13 cellular contexts compared by ENCODE assay signal in the genomic region with DNA sequence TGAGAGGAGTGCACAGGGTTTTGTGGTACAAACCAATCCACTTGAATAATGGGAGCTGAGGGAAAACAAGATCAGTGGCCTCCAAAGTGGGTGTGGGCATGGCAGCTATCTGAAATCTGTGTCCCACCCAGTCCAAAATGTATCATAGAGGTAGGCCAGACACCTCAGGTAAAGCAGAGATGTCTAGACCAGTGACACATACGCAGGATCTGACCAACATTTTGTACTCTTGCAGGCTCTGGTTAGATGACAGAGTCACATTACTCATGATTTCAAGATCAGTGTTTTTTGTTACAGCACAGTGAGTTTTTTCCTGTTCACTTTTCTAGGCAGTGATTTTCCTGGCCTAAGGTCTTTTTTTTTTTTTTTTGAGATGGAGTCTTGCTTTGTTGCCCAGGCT.
DNase-seq lines count a peak whose midpoint lies in the region; ATAC-seq, FAIRE-seq and TF ChIP-seq lines count a peak whose summit lies in the region.
"Had no signal": no experiment of that assay in that cellular context is flagged by ENCODE, and none has a peak within 500 bp of the region (broad histone marks: within the 10 kb centered on the region; RNA-seq: fewer than 3 reads in every experiment).

No MANE protein-coding gene starts in this region.

- no peak overlapping the region for H2AFZ ChIP-seq in OCI-LY3 (ENCODE audit: low read depth, low read length)

- no peak for FAIRE-seq in pancreas (lab: Jason Lieb, UNC)
- FAIRE-seq: A204.1 had no signal

- no peaks in the 10 kb centered on the region for H3K79me2 ChIP-seq in OCI-LY3 (ENCODE audit: low read length)

- H3K9ac ChIP-seq in OCI-LY3 (ENCODE audit: low read length) (peak overlapping the region; percentile 59; the same call in 1 of the 2 replicates), colonic mucosa (ENCODE audit: low read depth in 2 of 2, low read length in 2 of 2) (no peak overlapping the region)
- H3K9ac ChIP-seq: KMS-11 had no signal

- TF ChIP-seq CTCF in OCI-LY3 (IDR thresholded peaks at IDR 0.05; ENCODE audit: low read depth, low read length) (no peak), colonic mucosa (IDR thresholded peaks at IDR 0.05) (no peak), pancreas (IDR thresholded peaks at IDR 0.05) (no peak)

- H3K4me1 ChIP-seq in OCI-LY3 (ENCODE audit: low read length) (peaks cover 60% of the 10 kb centered on the region), colonic mucosa (peaks cover 5% of the 10 kb centered on the region), pancreas (peaks cover 0 to 17% (median 7%) of the 10 kb centered on the region in 3 donors), HAP-1 (peaks cover 7% of the 10 kb centered on the region)
- H3K4me1 ChIP-seq: vagina had no signal

- peak overlapping the region; percentile 90; the same call in 1 of the 2 replicates for H3K4me2 ChIP-seq in OCI-LY3 (ENCODE audit: low read length)
- H3K4me2 ChIP-seq: KMS-11 had no signal

- peaks cover 7% of the 10 kb centered on the region for H3K36me3 ChIP-seq in OCI-LY3 (replicated peaks; ENCODE audit: low read depth, low read length)
- H3K36me3 ChIP-seq in colonic mucosa, result no peaks in the 10 kb centered on the region
- no peaks in the 10 kb centered on the region for H3K36me3 ChIP-seq in pancreas
- H3K36me3 ChIP-seq in HAP-1 (replicated peaks), result 0 out of 2 replicates have a peak, but pooled peaks cover 3% of the 10 kb centered on the region
- H3K36me3 ChIP-seq: vagina had no signal

- no peak for DNase-seq in activated CD4-positive, CD25-positive, alpha-beta regulatory T cell treated with anti-CD3 and anti-CD28 coated beads, Interleukin-2, amount 50 U/mL, for 72 hours
- DNase-seq in colonic mucosa (no peak), pancreas (no peak), HAP-1 (ENCODE audit: low spot score in 2 of 2) (no peak), DMS53 treated with DMSO at 0.1 percent for 48 hours (lab: John Stamatoyannopoulos, UW; ENCODE audit: unreplicated experiment) (no peak), NCI-H187 treated with DMSO at 0.1 percent for 48 hours (lab: John Stamatoyannopoulos, UW) (no peak)
- DNase-seq: posterior cingulate gyrus, SHP77 treated with DMSO at 0.1 percent for 48 hours had no signal

- ATAC-seq in activated CD4-positive, CD25-positive, alpha-beta regulatory T cell treated with anti-CD3 and anti-CD28 coated beads, Interleukin-2, amount 50 U/mL, for 24 hours, result peak; percentile 94 to 95
- ATAC-seq in pancreas, result peak; percentile 8 to 42 (median 20)

- intact Hi-C loops in colonic mucosa (cut with DNase I) (no loop called here), pancreas (cut with DNase I) (no loop called here)

- H3K9me3 ChIP-seq in OCI-LY3 (ENCODE audit: insufficient read depth, low read length) (no peaks in the 10 kb centered on the region), colonic mucosa (no peaks in the 10 kb centered on the region), pancreas (no peaks in the 10 kb centered on the region), HAP-1 (no peaks in the 10 kb centered on the region)
- H3K9me3 ChIP-seq: vagina had no signal

- peak overlapping the region; percentile 91 for H3K27ac ChIP-seq in OCI-LY3 (ENCODE audit: low read length)
- peak overlapping the region; percentile 76 for H3K27ac ChIP-seq in colonic mucosa
- peak overlapping the region in 3 of 4 donors; percentile 3 to 69 (median 45) for H3K27ac ChIP-seq in pancreas
- H3K27ac ChIP-seq: KMS-11, vagina had no signal

- in situ Hi-C loops in HAP-1 (cut with MboI; ENCODE audit: low sequenced_read_pairs), result no loop called here

- WGBS in pancreas, 2 donors, result 99 to 100% methylated on average over 1 of the region's 1 CpG

- H3K4me3 ChIP-seq in OCI-LY3 (ENCODE audit: low read length) (no peak overlapping the region), colonic mucosa (no peak overlapping the region), pancreas (no peak overlapping the region), HAP-1 (no peak overlapping the region)
- H3K4me3 ChIP-seq: vagina had no signal

- H4K20me1 ChIP-seq in OCI-LY3 (ENCODE audit: insufficient read depth, low read length), result no peaks in the 10 kb centered on the region

- no peaks in the 10 kb centered on the region for H3K27me3 ChIP-seq in OCI-LY3 (ENCODE audit: low read depth, low read length)
- no peaks in the 10 kb centered on the region for H3K27me3 ChIP-seq in colonic mucosa
- H3K27me3 ChIP-seq in pancreas, result no peaks in the 10 kb centered on the region
- H3K27me3 ChIP-seq in HAP-1 (ENCODE audit: low read depth), result no peaks in the 10 kb centered on the region
- H3K27me3 ChIP-seq: vagina had no signal
